ENCODE assay signal across 16 cellular contexts in the genomic region with DNA sequence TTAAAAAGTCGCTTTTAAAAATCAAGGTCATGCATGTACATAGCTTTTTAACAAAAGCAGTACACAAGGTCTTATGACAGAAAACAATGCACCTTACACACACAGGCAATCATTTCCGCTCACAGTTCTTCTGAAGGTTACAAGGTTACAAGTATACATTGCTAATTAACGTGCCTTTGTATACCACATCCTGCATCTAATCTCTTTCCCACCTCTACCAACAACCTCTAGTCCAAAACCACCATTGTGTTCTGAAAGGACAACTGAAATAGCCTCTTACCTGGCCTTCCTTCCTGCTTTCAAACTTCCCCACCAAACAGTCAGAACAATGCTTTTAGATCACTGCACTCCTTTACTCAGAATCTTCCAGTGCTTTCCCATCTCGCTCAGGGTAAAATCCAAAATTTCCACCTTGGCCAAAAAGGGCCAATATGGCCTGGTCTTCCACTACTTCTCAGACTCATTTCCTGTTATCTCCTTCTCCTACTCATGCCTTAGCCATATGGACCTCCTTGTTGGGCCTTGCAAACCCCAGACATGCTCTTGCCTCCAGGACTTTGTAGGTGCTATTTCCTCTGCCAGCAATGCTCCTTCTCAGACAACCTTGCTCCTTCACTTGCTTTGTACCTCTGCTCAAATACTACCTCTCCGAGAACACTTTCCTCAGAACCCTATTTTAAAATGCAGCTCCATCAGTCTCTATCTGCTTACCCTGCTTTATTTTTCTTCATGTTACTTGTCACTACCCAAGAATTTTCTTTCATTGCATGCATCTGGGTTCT.
DNase-seq lines count a peak whose midpoint lies in the region; ATAC-seq and TF ChIP-seq lines count a peak whose summit lies in the region.
"Had no signal": no experiment of that assay in that cellular context is flagged by ENCODE, and none has a peak within 500 bp of the region (broad histone marks: within the 10 kb centered on the region; RNA-seq: fewer than 3 reads in every experiment).

No MANE protein-coding gene starts in this region.

- H3K36me3 Mint-ChIP-seq in central memory CD8-positive, alpha-beta T cell (ENCODE audit: insufficient read depth): peaks cover 2% of the 10 kb centered on the region

- TF ChIP-seq CTCF in heart right ventricle (IDR thresholded peaks at IDR 0.05): no peak

- H3K27me3 ChIP-seq in heart right ventricle (no peaks in the 10 kb centered on the region), H7 (ENCODE audit: control insufficient read depth, insufficient read depth, low read length) (no peaks in the 10 kb centered on the region)
- H3K27me3 ChIP-seq: Peyer's patch, suprapubic skin had no signal

- H3K4me1 Mint-ChIP-seq in central memory CD8-positive, alpha-beta T cell: peaks cover 27% of the 10 kb centered on the region

- H3K27me3 Mint-ChIP-seq in central memory CD8-positive, alpha-beta T cell: no peaks in the 10 kb centered on the region
- H3K27me3 Mint-ChIP-seq: dendritic cell treated with granulocyte-macrophage colony-stimulating factor and Interleukin-4, amounts not matched to agents 40 ng/mL and 50 ng/mL, for 4 days had no signal

- no peaks in the 10 kb centered on the region for H3K9me3 ChIP-seq in heart right ventricle
- H3K9me3 ChIP-seq: Peyer's patch, prostate gland had no signal

- H3K36me3 ChIP-seq in heart right ventricle (peaks cover 0 to 14% (median 0%) of the 10 kb centered on the region in 9 donors), H7 (replicated peaks; ENCODE audit: control insufficient read depth, insufficient read depth, low read length) (no peaks in the 10 kb centered on the region)
- H3K36me3 ChIP-seq: prostate gland had no signal

- intact Hi-C loops in heart right ventricle (cut with DNase I) (no loop called here), Right ventricle myocardium superior (cut with DNase I) (no loop called here)

- peak overlapping the region; percentile 6 for H3K27ac Mint-ChIP-seq in central memory CD8-positive, alpha-beta T cell (ENCODE audit: low read depth)
- H3K27ac Mint-ChIP-seq: dendritic cell treated with granulocyte-macrophage colony-stimulating factor and Interleukin-4, amounts not matched to agents 40 ng/mL and 50 ng/mL, for 4 days had no signal

- H3K27ac ChIP-seq in heart right ventricle: peak overlapping the region in 4 of 10 donors; percentile 33 to 69 (median 50)
- H3K27ac ChIP-seq: Peyer's patch, prostate gland, suprapubic skin had no signal

- ATAC-seq in heart right ventricle (peak in 7 of 8 donors; percentile 28 to 69 (median 46)), Right ventricle myocardium superior (ENCODE audit: poor library complexity) (no peak)
- peak; percentile 91 for ATAC-seq in central memory CD8-positive, alpha-beta T cell (replicated peaks; ENCODE audit: extremely low read depth, poor library complexity, severe bottlenecking)

- WGBS in heart right ventricle, 2 donors: 78 to 80% methylated on average over 5 of the region's 5 CpGs

- no peak for DNase-seq in heart right ventricle
- DNase-seq in Right ventricle myocardium superior: no peak
- DNase-seq in SW480 (ENCODE audit: low spot score): peak; percentile 88
- no peak for DNase-seq in central memory CD8-positive, alpha-beta T cell (ENCODE audit: low spot score in 2 of 2)
- DNase-seq in H7: no peak
- DNase-seq in GOT3 (lab: John Stamatoyannopoulos, UW): no peak
- DNase-seq in DMS53 (lab: John Stamatoyannopoulos, UW): no peak
- DNase-seq: DMS79, NCI-H1105, NCI-H2081, NCI-H446, Peyer's patch, T-helper 9 cell had no signal

- H3K4me1 ChIP-seq in heart right ventricle: peaks cover 0 to 9% (median 0%) of the 10 kb centered on the region in 9 donors
- H3K4me1 ChIP-seq: Peyer's patch, prostate gland, suprapubic skin had no signal

- no peak overlapping the region for H3K4me3 Mint-ChIP-seq in central memory CD8-positive, alpha-beta T cell
- H3K4me3 Mint-ChIP-seq: dendritic cell treated with granulocyte-macrophage colony-stimulating factor and Interleukin-4, amounts not matched to agents 40 ng/mL and 50 ng/mL, for 4 days had no signal

- H3K4me3 ChIP-seq in heart right ventricle: no peak overlapping the region
- H3K4me3 ChIP-seq in H7 (ENCODE audit: insufficient read depth, low read depth, low read length): no peak overlapping the region
- H3K4me3 ChIP-seq: Peyer's patch, prostate gland, suprapubic skin had no signal

- H3K9me3 Mint-ChIP-seq in central memory CD8-positive, alpha-beta T cell: no peaks in the 10 kb centered on the region
- H3K9me3 Mint-ChIP-seq: dendritic cell treated with granulocyte-macrophage colony-stimulating factor and Interleukin-4, amounts not matched to agents 40 ng/mL and 50 ng/mL, for 4 days had no signal
